In the genomic region with DNA sequence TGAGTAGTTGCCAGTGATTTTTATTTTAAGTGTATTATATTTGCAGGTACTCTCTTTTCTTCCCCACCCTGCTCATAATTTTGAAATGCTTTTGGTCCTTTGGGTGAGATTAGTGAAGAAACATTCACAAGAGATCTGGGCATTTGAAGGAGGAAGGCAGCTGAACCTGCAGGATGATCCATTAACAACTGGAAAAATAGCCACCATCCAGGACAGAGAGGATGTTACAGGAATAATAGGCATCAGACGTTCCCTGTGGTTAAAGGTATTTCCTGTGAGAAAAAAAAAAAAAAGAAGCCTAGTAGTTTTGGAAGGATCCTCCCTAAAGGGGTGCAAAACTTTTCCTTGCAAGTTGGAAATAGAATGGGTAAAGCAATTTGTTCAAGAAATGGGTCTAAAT, we compare ENCODE assay signal across 28 cellular contexts.
"Had no signal": no experiment of that assay in that cellular context is flagged by ENCODE, and none has a peak within 500 bp of the region (broad histone marks: within the 10 kb centered on the region; RNA-seq: fewer than 3 reads in every experiment).

No MANE protein-coding gene starts in this region.

- H3K36me3 Mint-ChIP-seq: stimulated activated effector memory CD8-positive, alpha-beta T cell treated with anti-CD3 and anti-CD28 coated beads, Interleukin-12 subunit alpha, Interleukin-12 subunit beta, amount 100 ng/mL, for 72 hours had no signal

- H3K9me3 Mint-ChIP-seq: natural killer cell treated with Interleukin-12 subunit alpha and Interleukin-12 subunit beta and Interleukin-15 and Interleukin-18, amount 100 ng/mL, for 72 hours; stimulated activated effector memory CD8-positive, alpha-beta T cell treated with anti-CD3 and anti-CD28 coated beads, Interleukin-12 subunit alpha, Interleukin-12 subunit beta, amount 100 ng/mL, for 72 hours had no signal

- H3K79me2 ChIP-seq: hepatocyte had no signal

- H3K4me1 ChIP-seq: left lung, lower lobe of right lung, pancreas, prostate gland, spleen, upper lobe of right lung had no signal

- ATAC-seq: left colon; left lung; lower lobe of right lung; mucosa of descending colon; naive thymus-derived CD4-positive, alpha-beta T cell; natural killer cell treated with Interleukin-12 subunit alpha and Interleukin-12 subunit beta and Interleukin-15 and Interleukin-18, amount 100 ng/mL, for 72 hours; pancreas; right cardiac atrium; sciatic nerve; stimulated activated effector memory CD8-positive, alpha-beta T cell treated with anti-CD3 and anti-CD28 coated beads, Interleukin-12 subunit alpha, Interleukin-12 subunit beta, amount 100 ng/mL, for 72 hours; upper lobe of right lung had no signal

- H3K27ac Mint-ChIP-seq: naive thymus-derived CD4-positive, alpha-beta T cell; natural killer cell treated with Interleukin-12 subunit alpha and Interleukin-12 subunit beta and Interleukin-15 and Interleukin-18, amount 100 ng/mL, for 72 hours; stimulated activated effector memory CD8-positive, alpha-beta T cell treated with anti-CD3 and anti-CD28 coated beads, Interleukin-12 subunit alpha, Interleukin-12 subunit beta, amount 100 ng/mL, for 72 hours; stimulated activated naive CD8-positive, alpha-beta T cell treated with anti-CD3 and anti-CD28 coated beads, Interleukin-15, Interleukin-2, amounts not matched to agents 100 ng/mL and 50 ng/mL, for 24 hours had no signal

- H3K27me3 Mint-ChIP-seq: natural killer cell treated with Interleukin-12 subunit alpha and Interleukin-12 subunit beta and Interleukin-15 and Interleukin-18, amount 100 ng/mL, for 72 hours; stimulated activated naive CD8-positive, alpha-beta T cell treated with anti-CD3 and anti-CD28 coated beads, Interleukin-15, Interleukin-2, amounts not matched to agents 100 ng/mL and 50 ng/mL, for 24 hours had no signal

- H3K27ac ChIP-seq: hepatocyte, left lung, lower lobe of right lung, pancreas, prostate gland, spleen, suprapubic skin, thoracic aorta, tibial artery, upper lobe of right lung had no signal

- H3K4me1 Mint-ChIP-seq: stimulated activated effector memory CD8-positive, alpha-beta T cell treated with anti-CD3 and anti-CD28 coated beads, Interleukin-12 subunit alpha, Interleukin-12 subunit beta, amount 100 ng/mL, for 72 hours had no signal

- H3K36me3 ChIP-seq: left lung, lower lobe of right lung, pancreas, prostate gland, spleen, suprapubic skin, thoracic aorta, tibial artery, upper lobe of right lung had no signal

- H3K4me3 Mint-ChIP-seq: naive thymus-derived CD4-positive, alpha-beta T cell; natural killer cell treated with Interleukin-12 subunit alpha and Interleukin-12 subunit beta and Interleukin-15 and Interleukin-18, amount 100 ng/mL, for 72 hours; neural crest cell; stimulated activated effector memory CD8-positive, alpha-beta T cell treated with anti-CD3 and anti-CD28 coated beads, Interleukin-12 subunit alpha, Interleukin-12 subunit beta, amount 100 ng/mL, for 72 hours; stimulated activated naive CD8-positive, alpha-beta T cell treated with anti-CD3 and anti-CD28 coated beads, Interleukin-15, Interleukin-2, amounts not matched to agents 100 ng/mL and 50 ng/mL, for 24 hours had no signal

- H3K4me2 ChIP-seq: hepatocyte had no signal

- H3K27me3 ChIP-seq: hepatocyte, left lung, pancreas, spleen, suprapubic skin, tibial artery, upper lobe of right lung had no signal

- H3K9me3 ChIP-seq: lower lobe of right lung, mucosa of descending colon, pancreas, prostate gland, suprapubic skin, thoracic aorta, tibial artery, upper lobe of right lung had no signal

- H2AFZ ChIP-seq: hepatocyte had no signal

- DNase-seq: kidney; left colon; left lung; lower lobe of right lung; midbrain; mucosa of descending colon; naive thymus-derived CD4-positive, alpha-beta T cell; nucleus accumbens; pancreas; posterior cingulate gyrus; retina; right cardiac atrium; small intestine; spleen; stimulated activated CD4-positive, alpha-beta T cell treated with anti-CD3 and anti-CD28 coated beads, Interleukin-4, amount 100 ng/mL, for 24 hours; stimulated activated naive CD4-positive, alpha-beta T cell; tibial artery; trophoblast cell; upper lobe of right lung had no signal

- H3K4me3 ChIP-seq: hepatocyte, left lung, lower lobe of right lung, mucosa of descending colon, pancreas, prostate gland, spleen, suprapubic skin, thoracic aorta, tibial artery, upper lobe of right lung had no signal
